10 cellular contexts compared by ENCODE assay signal in genomic region chr7:102063736-102064135, GRCh38.
DNase-seq lines count a peak whose midpoint lies in the region; TF ChIP-seq lines count a peak whose summit lies in the region.
"Had no signal": no experiment of that assay in that cellular context is flagged by ENCODE, and none has a peak within 500 bp of the region (broad histone marks: within the 10 kb centered on the region; RNA-seq: fewer than 3 reads in every experiment).

No MANE protein-coding gene starts in this region.

- WGBS in endodermal cell (ENCODE audit: insufficient coverage in 1 of 2, insufficient read length in 1 of 2), 2 experiments: 48 to 49% methylated on average over 8 of the region's 8 CpGs

- DNase-seq in LoVo (ENCODE audit: low spot score) (peak; percentile 71), endodermal cell (peak; percentile 95), mesenteric fat pad (ENCODE audit: low spot score) (peak; percentile 85), NCI-H2171 (lab: John Stamatoyannopoulos, UW) (no peak), NCI-H2227 (lab: John Stamatoyannopoulos, UW; ENCODE audit: unreplicated experiment) (no peak), dorsolateral prefrontal cortex (no peak)
- DNase-seq in activated T-cell treated with anti-CD3 and anti-CD28 coated beads, Interleukin-2, amount 50 U/mL, for 24 hours: no peak
- DNase-seq: activated CD4-positive, alpha-beta T cell treated with anti-CD3 and anti-CD28 coated beads, Interleukin-2, amount 50 U/mL, for 4 hours; cortex of kidney had no signal

- H3K36me3 ChIP-seq in BLaER1 (peaks cover 29% of the 10 kb centered on the region), endodermal cell (ENCODE audit: control insufficient read depth, insufficient read depth, low read length) (peaks cover 6% of the 10 kb centered on the region)

- peaks cover 21% of the 10 kb centered on the region; the same call in 1 of the 2 replicates for H4K20me1 ChIP-seq in BLaER1

- H3K9me3 ChIP-seq in BLaER1 (no peaks in the 10 kb centered on the region), endodermal cell (ENCODE audit: control insufficient read depth, low read length) (no peaks in the 10 kb centered on the region)

- H3K9me3 Mint-ChIP-seq in endodermal cell: no peaks in the 10 kb centered on the region
- no peaks in the 10 kb centered on the region for H3K9me3 Mint-ChIP-seq in activated T-cell treated with anti-CD3 and anti-CD28 coated beads, Interleukin-2, amount 50 U/mL, for 24 hours

- H3K4me3 ChIP-seq in BLaER1 (no peak overlapping the region), endodermal cell (ENCODE audit: low read length) (no peak overlapping the region), dorsolateral prefrontal cortex (no peak overlapping the region)

- H3K27ac Mint-ChIP-seq in endodermal cell: peak overlapping the region; percentile 94
- H3K27ac Mint-ChIP-seq in activated T-cell treated with anti-CD3 and anti-CD28 coated beads, Interleukin-2, amount 50 U/mL, for 24 hours: no peak overlapping the region

- H3K4me2 ChIP-seq in BLaER1: peak overlapping the region; percentile 75

- intact Hi-C loops in dorsolateral prefrontal cortex (cut with DNase I): no loop called here

- H3K4me1 ChIP-seq in BLaER1 (peaks cover 79% of the 10 kb centered on the region), endodermal cell (ENCODE audit: control insufficient read depth, insufficient read depth, low read length) (peaks cover 12% of the 10 kb centered on the region)

- H3K4me1 Mint-ChIP-seq in endodermal cell: peaks cover 23% of the 10 kb centered on the region
- peaks cover 7% of the 10 kb centered on the region for H3K4me1 Mint-ChIP-seq in activated T-cell treated with anti-CD3 and anti-CD28 coated beads, Interleukin-2, amount 50 U/mL, for 24 hours (ENCODE audit: low read depth)

- H3K9ac ChIP-seq in BLaER1 (no peak overlapping the region), endodermal cell (ENCODE audit: extremely low read depth, low read length, poor library complexity, severe bottlenecking) (no peak overlapping the region)

- TF ChIP-seq CTCF in endodermal cell (conservative IDR thresholded peaks at IDR 0.05) (no peak), dorsolateral prefrontal cortex (IDR thresholded peaks at IDR 0.05 in 54 of 56, conservative IDR thresholded peaks at IDR 0.05 in 2 of 56; ENCODE audit: low read depth in 1 of 56, partially characterized antibody in 56 of 56) (no peak)

- H3K4me3 Mint-ChIP-seq in endodermal cell: no peak overlapping the region
- no peak overlapping the region for H3K4me3 Mint-ChIP-seq in activated T-cell treated with anti-CD3 and anti-CD28 coated beads, Interleukin-2, amount 50 U/mL, for 24 hours

- no peaks in the 10 kb centered on the region for H3K27me3 Mint-ChIP-seq in endodermal cell (ENCODE audit: insufficient read depth)
- no peaks in the 10 kb centered on the region for H3K27me3 Mint-ChIP-seq in activated T-cell treated with anti-CD3 and anti-CD28 coated beads, Interleukin-2, amount 50 U/mL, for 24 hours

- H3K36me3 Mint-ChIP-seq in endodermal cell (ENCODE audit: low read depth): peaks cover 17% of the 10 kb centered on the region
- peaks cover 11% of the 10 kb centered on the region for H3K36me3 Mint-ChIP-seq in activated T-cell treated with anti-CD3 and anti-CD28 coated beads, Interleukin-2, amount 50 U/mL, for 24 hours (ENCODE audit: low read depth)

- H3K27ac ChIP-seq in BLaER1 (peak overlapping the region; percentile 81), endodermal cell (ENCODE audit: low read depth, low read length) (no peak overlapping the region), dorsolateral prefrontal cortex (no peak overlapping the region)

- no peaks in the 10 kb centered on the region for H3K27me3 ChIP-seq in BLaER1
- H3K27me3 ChIP-seq in endodermal cell (ENCODE audit: control insufficient read depth, insufficient read depth, low read length, poor library complexity, severe bottlenecking): no peaks in the 10 kb centered on the region
- no peaks in the 10 kb centered on the region for H3K27me3 ChIP-seq in dorsolateral prefrontal cortex

Comparison
In these comparisons a context has a peak if more than half of its experiments do, and no peak if none do; other contexts are left out.
1. DNase-seq: peak in LoVo (single experiment), endodermal cell (single experiment) and mesenteric fat pad (single experiment); none in NCI-H2171 (single experiment), NCI-H2227 (single experiment), dorsolateral prefrontal cortex (0 of 10) and activated T-cell treated with anti-CD3 and anti-CD28 coated beads, Interleukin-2, amount 50 U/mL, for 24 hours (single experiment).